Comparison of ENCODE assay signal across 1 cellular context in genomic region chr1:248858891-248859889, GRCh38.
TF ChIP-seq lines count a peak whose summit lies in the region.

Gene ZNF692, minus strand, starts transcription at chr1:248859085. Its CDS starts 776 bp downstream, at chr1:248858309.

TF ChIP-seq in HepG2, 621 proteins besides CTCF, POLR2A, EP300 and RAD21 (continued from another document):
- TF ChIP-seq DBP (CRISPR knock-in tag; IDR thresholded peaks at IDR 0.05; ENCODE audit: not compliant biosample characterization) (no peak), ZNF7 (CRISPR knock-in tag; IDR thresholded peaks at IDR 0.05) (no peak), ZBTB3 (CRISPR knock-in tag; IDR thresholded peaks at IDR 0.05; ENCODE audit: borderline replicate concordance, low read depth) (0 out of 2 replicates have a peak, but pooled peaks have one; percentile 50), FIP1L1 (IDR thresholded peaks at IDR 0.05; ENCODE audit: borderline replicate concordance, insufficient read depth, low read depth, low read length) (no peak), THAP7 (CRISPR knock-in tag; IDR thresholded peaks at IDR 0.05) (no peak; the same call in 1 of the 2 replicates), ZBTB49 (CRISPR knock-in tag; IDR thresholded peaks at IDR 0.05; ENCODE audit: borderline replicate concordance) (no peak), ZSCAN30 (CRISPR knock-in tag; IDR thresholded peaks at IDR 0.05) (no peak), ARID2 (CRISPR knock-in tag; IDR thresholded peaks at IDR 0.05; ENCODE audit: borderline replicate concordance) (peak; percentile 79; the same call in 1 of the 2 replicates), ZNF777 (CRISPR knock-in tag; IDR thresholded peaks at IDR 0.05) (no peak), TOE1 (CRISPR knock-in tag; IDR thresholded peaks at IDR 0.05) (no peak), CENPBD1 (CRISPR knock-in tag; IDR thresholded peaks at IDR 0.05; ENCODE audit: borderline replicate concordance, low read depth) (no peak), PHF8 (CRISPR knock-in tag; IDR thresholded peaks at IDR 0.05) (peak; percentile 70), AFF4 (CRISPR knock-in tag; IDR thresholded peaks at IDR 0.05) (no peak), ZNF691 (CRISPR knock-in tag; IDR thresholded peaks at IDR 0.05; ENCODE audit: borderline replicate concordance, low read depth) (no peak; the same call in 1 of the 2 replicates), ZNF367 (CRISPR knock-in tag; IDR thresholded peaks at IDR 0.05; ENCODE audit: borderline replicate concordance) (no peak), U2AF1 (optimal IDR thresholded peaks at IDR 0.05; ENCODE audit: low read depth, low read length) (no peak), ZBTB8A (CRISPR knock-in tag; IDR thresholded peaks at IDR 0.05; ENCODE audit: borderline replicate concordance, low read depth) (no peak), RXRA (CRISPR knock-in tag; IDR thresholded peaks at IDR 0.05) (peak; percentile 52; the same call in 1 of the 2 replicates), KLF13 (CRISPR knock-in tag; IDR thresholded peaks at IDR 0.05) (no peak), ZNF292 (CRISPR knock-in tag; IDR thresholded peaks at IDR 0.05; ENCODE audit: borderline replicate concordance, low read depth) (no peak), ZNF589 (CRISPR knock-in tag; conservative IDR thresholded peaks at IDR 0.05) (no peak), ELF3 (CRISPR knock-in tag; IDR thresholded peaks at IDR 0.05) (peak; percentile 18; the same call in 1 of the 2 replicates), KDM6A (CRISPR knock-in tag; IDR thresholded peaks at IDR 0.05; ENCODE audit: low read depth) (no peak), DPF2 (CRISPR knock-in tag; IDR thresholded peaks at IDR 0.05; ENCODE audit: borderline replicate concordance, low read depth) (no peak), ZNF782 (CRISPR knock-in tag; IDR thresholded peaks at IDR 0.05; ENCODE audit: borderline replicate concordance) (peak; percentile 75; the same call in 1 of the 2 replicates), SOX6 (IDR thresholded peaks at IDR 0.05) (no peak), SOX6 (CRISPR knock-in tag; IDR thresholded peaks at IDR 0.05) (no peak), FOXM1 (CRISPR knock-in tag; IDR thresholded peaks at IDR 0.05) (no peak)
